1 cellular context compared by ENCODE assay signal in the genomic region with DNA sequence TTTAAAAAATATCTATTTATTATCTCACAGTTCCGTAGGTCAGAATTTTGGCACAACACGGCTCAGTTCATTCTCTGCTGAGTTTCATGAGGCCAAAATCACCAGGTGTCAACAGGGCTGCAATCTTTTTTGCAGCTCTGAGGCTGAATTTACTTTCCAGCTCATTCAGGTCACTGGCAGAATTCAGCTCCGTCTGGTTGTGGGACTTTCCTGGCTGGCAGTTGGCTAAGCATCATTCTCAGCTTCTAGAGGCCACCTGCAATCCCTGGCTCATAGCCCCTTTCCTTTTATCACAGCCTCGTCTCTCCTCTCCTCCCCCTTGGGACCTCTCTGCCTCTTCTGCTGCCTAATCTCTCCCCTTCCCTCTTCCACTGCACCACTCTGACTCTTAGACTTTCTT.
TF ChIP-seq lines count a peak whose summit lies in the region.

No MANE protein-coding gene starts in this region.

TF ChIP-seq in IMR-90, 13 proteins besides CTCF, POLR2A, EP300 and RAD21:
- no peak for TF ChIP-seq MAZ (IDR thresholded peaks at IDR 0.05; ENCODE audit: borderline replicate concordance, low read depth, low read length)
- TF ChIP-seq FOS (IDR thresholded peaks at IDR 0.05; ENCODE audit: low read depth, low read length): no peak
- TF ChIP-seq, protein P1, sequence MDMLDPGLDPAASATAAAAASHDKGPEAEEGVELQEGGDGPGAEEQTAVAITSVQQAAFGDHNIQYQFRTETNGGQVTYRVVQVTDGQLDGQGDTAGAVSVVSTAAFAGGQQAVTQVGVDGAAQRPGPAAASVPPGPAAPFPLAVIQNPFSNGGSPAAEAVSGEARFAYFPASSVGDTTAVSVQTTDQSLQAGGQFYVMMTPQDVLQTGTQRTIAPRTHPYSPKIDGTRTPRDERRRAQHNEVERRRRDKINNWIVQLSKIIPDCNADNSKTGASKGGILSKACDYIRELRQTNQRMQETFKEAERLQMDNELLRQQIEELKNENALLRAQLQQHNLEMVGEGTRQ (IDR thresholded peaks at IDR 0.05; ENCODE audit: low read depth, low read length): no peak
- no peak for TF ChIP-seq RFX5 (IDR thresholded peaks at IDR 0.05; ENCODE audit: low read depth, low read length)
- TF ChIP-seq BHLHE40 (IDR thresholded peaks at IDR 0.05; ENCODE audit: low read depth, low read length): no peak
